Comparison of ENCODE assay signal across 1 cellular context in the genomic region with DNA sequence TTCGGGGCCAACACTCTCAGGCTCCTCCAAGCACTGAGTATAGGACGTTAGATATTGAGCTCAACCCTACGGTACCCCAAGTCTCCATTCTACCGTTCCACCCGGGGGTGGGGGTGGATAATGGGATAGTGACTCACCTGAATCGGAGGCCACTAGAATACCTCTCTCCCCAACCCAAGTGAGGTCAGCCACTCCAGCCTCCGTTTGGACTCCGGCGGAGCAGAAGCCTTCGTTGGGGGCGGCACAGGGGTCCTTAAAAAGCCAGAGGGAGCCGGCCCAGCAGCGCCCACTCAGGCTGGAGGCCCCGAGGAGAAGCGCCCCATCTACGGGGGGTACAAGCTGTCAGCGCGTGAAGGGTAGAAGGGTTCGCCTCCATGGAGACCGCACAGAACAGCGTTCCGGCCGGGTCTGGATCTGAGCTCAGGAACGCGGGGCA.
TF ChIP-seq lines count a peak whose summit lies in the region.

No MANE protein-coding gene starts in this region.

TF ChIP-seq in HepG2, 621 proteins besides CTCF, POLR2A, EP300 and RAD21:
- TF ChIP-seq GFI1 (CRISPR knock-in tag; IDR thresholded peaks at IDR 0.05; ENCODE audit: borderline replicate concordance): 0 out of 2 replicates have a peak, but pooled peaks have one; percentile 20
- no peak for TF ChIP-seq RBM39 (IDR thresholded peaks at IDR 0.05; ENCODE audit: low read depth, low read length, poor library complexity, severe bottlenecking)
- TF ChIP-seq ZNF430 (CRISPR knock-in tag; IDR thresholded peaks at IDR 0.05): peak; percentile 6; the same call in 1 of the 2 replicates
- peak; percentile 67; the same call in 1 of the 2 replicates for TF ChIP-seq NRL (CRISPR knock-in tag; IDR thresholded peaks at IDR 0.05; ENCODE audit: borderline replicate concordance)
- TF ChIP-seq MAZ (IDR thresholded peaks at IDR 0.05; ENCODE audit: borderline replicate concordance, low read depth, low read length): no peak
- TF ChIP-seq MAZ (CRISPR knock-in tag; IDR thresholded peaks at IDR 0.05; ENCODE audit: low read depth): peak; percentile 19; the same call in 1 of the 2 replicates
- no peak for TF ChIP-seq ZNF33A (CRISPR knock-in tag; IDR thresholded peaks at IDR 0.05; ENCODE audit: borderline replicate concordance)
- TF ChIP-seq, protein P1, sequence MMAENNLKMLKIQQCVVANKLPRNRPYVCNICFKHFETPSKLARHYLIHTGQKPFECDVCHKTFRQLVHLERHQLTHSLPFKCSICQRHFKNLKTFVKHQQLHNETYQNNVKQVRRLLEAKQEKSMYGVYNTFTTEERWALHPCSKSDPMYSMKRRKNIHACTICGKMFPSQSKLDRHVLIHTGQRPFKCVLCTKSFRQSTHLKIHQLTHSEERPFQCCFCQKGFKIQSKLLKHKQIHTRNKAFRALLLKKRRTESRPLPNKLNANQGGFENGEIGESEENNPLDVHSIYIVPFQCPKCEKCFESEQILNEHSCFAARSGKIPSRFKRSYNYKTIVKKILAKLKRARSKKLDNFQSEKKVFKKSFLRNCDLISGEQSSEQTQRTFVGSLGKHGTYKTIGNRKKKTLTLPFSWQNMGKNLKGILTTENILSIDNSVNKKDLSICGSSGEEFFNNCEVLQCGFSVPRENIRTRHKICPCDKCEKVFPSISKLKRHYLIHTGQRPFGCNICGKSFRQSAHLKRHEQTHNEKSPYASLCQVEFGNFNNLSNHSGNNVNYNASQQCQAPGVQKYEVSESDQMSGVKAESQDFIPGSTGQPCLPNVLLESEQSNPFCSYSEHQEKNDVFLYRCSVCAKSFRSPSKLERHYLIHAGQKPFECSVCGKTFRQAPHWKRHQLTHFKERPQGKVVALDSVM (CRISPR knock-in tag; IDR thresholded peaks at IDR 0.05): peak; percentile 27; the same call in 1 of the 2 replicates
- peak; percentile 30; the same call in 1 of the 2 replicates for TF ChIP-seq FOSL2 (CRISPR knock-in tag; IDR thresholded peaks at IDR 0.05)
- TF ChIP-seq AGO2 (optimal IDR thresholded peaks at IDR 0.05; ENCODE audit: low read depth, low read length): peak; percentile 63
- TF ChIP-seq TAF1 (CRISPR knock-in tag; IDR thresholded peaks at IDR 0.05): peak; percentile 2; the same call in 1 of the 2 replicates
- TF ChIP-seq ZNF891 (CRISPR knock-in tag; IDR thresholded peaks at IDR 0.05): peak; percentile 74; the same call in 1 of the 2 replicates
- TF ChIP-seq, protein P2, sequence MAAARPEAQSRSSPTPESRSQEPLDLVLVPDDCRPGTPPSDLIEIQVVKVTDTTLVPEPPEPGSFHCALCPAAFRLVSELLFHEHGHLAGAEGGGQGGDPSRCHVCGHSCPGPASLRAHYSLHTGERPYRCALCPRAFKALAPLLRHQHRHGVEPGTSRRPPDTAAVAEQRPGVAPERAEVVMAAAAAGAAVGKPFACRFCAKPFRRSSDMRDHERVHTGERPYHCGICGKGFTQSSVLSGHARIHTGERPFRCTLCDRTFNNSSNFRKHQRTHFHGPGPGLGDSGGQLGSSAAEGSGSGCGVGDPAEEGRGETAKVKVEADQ (CRISPR knock-in tag; IDR thresholded peaks at IDR 0.05; ENCODE audit: borderline replicate concordance): no peak
- TF ChIP-seq, protein P3, sequence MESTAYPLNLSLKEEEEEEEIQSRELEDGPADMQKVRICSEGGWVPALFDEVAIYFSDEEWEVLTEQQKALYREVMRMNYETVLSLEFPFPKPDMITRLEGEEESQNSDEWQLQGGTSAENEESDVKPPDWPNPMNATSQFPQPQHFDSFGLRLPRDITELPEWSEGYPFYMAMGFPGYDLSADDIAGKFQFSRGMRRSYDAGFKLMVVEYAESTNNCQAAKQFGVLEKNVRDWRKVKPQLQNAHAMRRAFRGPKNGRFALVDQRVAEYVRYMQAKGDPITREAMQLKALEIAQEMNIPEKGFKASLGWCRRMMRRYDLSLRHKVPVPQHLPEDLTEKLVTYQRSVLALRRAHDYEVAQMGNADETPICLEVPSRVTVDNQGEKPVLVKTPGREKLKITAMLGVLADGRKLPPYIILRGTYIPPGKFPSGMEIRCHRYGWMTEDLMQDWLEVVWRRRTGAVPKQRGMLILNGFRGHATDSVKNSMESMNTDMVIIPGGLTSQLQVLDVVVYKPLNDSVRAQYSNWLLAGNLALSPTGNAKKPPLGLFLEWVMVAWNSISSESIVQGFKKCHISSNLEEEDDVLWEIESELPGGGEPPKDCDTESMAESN (CRISPR knock-in tag; conservative IDR thresholded peaks at IDR 0.05): 0 out of 2 replicates have a peak, but pooled peaks have one; percentile 12
- 0 out of 2 replicates have a peak, but pooled peaks have one; percentile 32 for TF ChIP-seq BORCS8-MEF2B (CRISPR knock-in tag; IDR thresholded peaks at IDR 0.05)
- TF ChIP-seq ZSCAN31 (CRISPR knock-in tag; IDR thresholded peaks at IDR 0.05; ENCODE audit: low read depth): 0 out of 2 replicates have a peak, but pooled peaks have one; percentile 31
- TF ChIP-seq, protein P4, sequence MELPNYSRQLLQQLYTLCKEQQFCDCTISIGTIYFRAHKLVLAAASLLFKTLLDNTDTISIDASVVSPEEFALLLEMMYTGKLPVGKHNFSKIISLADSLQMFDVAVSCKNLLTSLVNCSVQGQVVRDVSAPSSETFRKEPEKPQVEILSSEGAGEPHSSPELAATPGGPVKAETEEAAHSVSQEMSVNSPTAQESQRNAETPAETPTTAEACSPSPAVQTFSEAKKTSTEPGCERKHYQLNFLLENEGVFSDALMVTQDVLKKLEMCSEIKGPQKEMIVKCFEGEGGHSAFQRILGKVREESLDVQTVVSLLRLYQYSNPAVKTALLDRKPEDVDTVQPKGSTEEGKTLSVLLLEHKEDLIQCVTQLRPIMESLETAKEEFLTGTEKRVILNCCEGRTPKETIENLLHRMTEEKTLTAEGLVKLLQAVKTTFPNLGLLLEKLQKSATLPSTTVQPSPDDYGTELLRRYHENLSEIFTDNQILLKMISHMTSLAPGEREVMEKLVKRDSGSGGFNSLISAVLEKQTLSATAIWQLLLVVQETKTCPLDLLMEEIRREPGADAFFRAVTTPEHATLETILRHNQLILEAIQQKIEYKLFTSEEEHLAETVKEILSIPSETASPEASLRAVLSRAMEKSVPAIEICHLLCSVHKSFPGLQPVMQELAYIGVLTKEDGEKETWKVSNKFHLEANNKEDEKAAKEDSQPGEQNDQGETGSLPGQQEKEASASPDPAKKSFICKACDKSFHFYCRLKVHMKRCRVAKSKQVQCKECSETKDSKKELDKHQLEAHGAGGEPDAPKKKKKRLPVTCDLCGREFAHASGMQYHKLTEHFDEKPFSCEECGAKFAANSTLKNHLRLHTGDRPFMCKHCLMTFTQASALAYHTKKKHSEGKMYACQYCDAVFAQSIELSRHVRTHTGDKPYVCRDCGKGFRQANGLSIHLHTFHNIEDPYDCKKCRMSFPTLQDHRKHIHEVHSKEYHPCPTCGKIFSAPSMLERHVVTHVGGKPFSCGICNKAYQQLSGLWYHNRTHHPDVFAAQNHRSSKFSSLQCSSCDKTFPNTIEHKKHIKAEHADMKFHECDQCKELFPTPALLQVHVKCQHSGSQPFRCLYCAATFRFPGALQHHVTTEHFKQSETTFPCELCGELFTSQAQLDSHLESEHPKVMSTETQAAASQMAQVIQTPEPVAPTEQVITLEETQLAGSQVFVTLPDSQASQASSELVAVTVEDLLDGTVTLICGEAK (IDR thresholded peaks at IDR 0.05): no peak
- TF ChIP-seq, protein P4 (CRISPR knock-in tag; IDR thresholded peaks at IDR 0.05): peak; percentile 36; the same call in 1 of the 2 replicates
- 0 out of 2 replicates have a peak, but pooled peaks have one; percentile 11 for TF ChIP-seq ZNF749 (CRISPR knock-in tag; IDR thresholded peaks at IDR 0.05; ENCODE audit: borderline replicate concordance)
- TF ChIP-seq REL (CRISPR knock-in tag; conservative IDR thresholded peaks at IDR 0.05): no peak
- TF ChIP-seq, protein P5, sequence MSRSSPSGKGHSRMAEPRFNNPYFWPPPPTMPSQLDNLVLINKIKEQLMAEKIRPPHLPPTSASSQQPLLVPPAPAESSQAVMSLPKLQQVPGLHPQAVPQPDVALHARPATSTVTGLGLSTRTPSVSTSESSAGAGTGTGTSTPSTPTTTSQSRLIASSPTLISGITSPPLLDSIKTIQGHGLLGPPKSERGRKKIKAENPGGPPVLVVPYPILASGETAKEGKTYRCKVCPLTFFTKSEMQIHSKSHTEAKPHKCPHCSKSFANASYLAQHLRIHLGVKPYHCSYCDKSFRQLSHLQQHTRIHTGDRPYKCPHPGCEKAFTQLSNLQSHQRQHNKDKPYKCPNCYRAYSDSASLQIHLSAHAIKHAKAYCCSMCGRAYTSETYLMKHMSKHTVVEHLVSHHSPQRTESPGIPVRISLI (CRISPR knock-in tag; IDR thresholded peaks at IDR 0.05; ENCODE audit: borderline replicate concordance): no peak
- 0 out of 2 replicates have a peak, but pooled peaks have one; percentile 32 for TF ChIP-seq SRY (CRISPR knock-in tag; IDR thresholded peaks at IDR 0.05)
- 0 out of 2 replicates have a peak, but pooled peaks have one; percentile 16 for TF ChIP-seq ZNF75D (CRISPR knock-in tag; IDR thresholded peaks at IDR 0.05; ENCODE audit: borderline replicate concordance)
- 0 out of 2 replicates have a peak, but pooled peaks have one; percentile 3 for TF ChIP-seq MEF2D (CRISPR knock-in tag; IDR thresholded peaks at IDR 0.05)
- no peak for TF ChIP-seq CCDC6 (CRISPR knock-in tag; IDR thresholded peaks at IDR 0.05)
